ENCODE assay signal across 20 cellular contexts in the genomic region with DNA sequence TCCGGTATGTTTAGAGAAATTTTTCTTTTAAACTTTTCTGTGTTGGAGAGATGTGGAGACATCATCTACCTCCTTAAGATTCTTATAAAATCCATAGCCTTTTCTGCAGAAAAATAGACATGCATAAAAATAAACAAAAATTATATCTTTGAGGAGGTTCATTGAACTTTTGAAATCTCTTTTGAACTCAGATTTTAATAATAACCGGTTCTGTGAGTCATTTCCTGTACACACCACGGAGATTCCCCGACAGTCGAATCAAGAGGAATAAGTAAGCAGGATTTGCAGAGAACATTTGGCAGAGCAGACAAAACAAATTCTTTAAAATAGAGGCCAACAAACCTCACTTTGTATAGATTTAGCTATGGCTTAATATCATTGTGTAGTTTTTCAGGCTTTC.
DNase-seq lines count a peak whose midpoint lies in the region; ATAC-seq and TF ChIP-seq lines count a peak whose summit lies in the region.
"Had no signal": no experiment of that assay in that cellular context is flagged by ENCODE, and none has a peak within 500 bp of the region (broad histone marks: within the 10 kb centered on the region; RNA-seq: fewer than 3 reads in every experiment).

No MANE protein-coding gene starts in this region.

- H3K9me3 ChIP-seq in HCT116 (ENCODE audit: control insufficient read depth in 1 of 2, insufficient read depth in 1 of 2, low read depth in 1 of 2, low read length in 2 of 2) (no peaks in the 10 kb centered on the region), RWPE2 (ENCODE audit: severe bottlenecking) (no peaks in the 10 kb centered on the region), fibroblast of lung (ENCODE audit: control insufficient read depth, insufficient read depth, low read depth, low read length) (no peaks in the 10 kb centered on the region)
- H3K9me3 ChIP-seq: tibial nerve had no signal

- peak overlapping the region; percentile 61 for H2AFZ ChIP-seq in HCT116 (ENCODE audit: low read depth, low read length, poor library complexity, severe bottlenecking)
- H2AFZ ChIP-seq in fibroblast of lung (ENCODE audit: low read length), result no peak overlapping the region

- H3K27ac ChIP-seq in HCT116 (ENCODE audit: low read depth, low read length) (no peak overlapping the region), RWPE2 (ENCODE audit: poor library complexity, severe bottlenecking) (peak overlapping the region; percentile 48), fibroblast of lung (ENCODE audit: insufficient read depth, low read length) (no peak overlapping the region)
- H3K27ac ChIP-seq: cardiac muscle cell, tibial nerve had no signal

- H3K27ac Mint-ChIP-seq in activated naive CD4-positive, alpha-beta T cell treated with anti-CD3 and anti-CD28 coated beads for 36 hours, result no peak overlapping the region
- H3K27ac Mint-ChIP-seq: activated CD4-positive, alpha-beta T cell treated with anti-CD3 and anti-CD28 coated beads, Interleukin-2, amount 10 ng/mL, durations not matched to agents 24 days and 14 days; activated T-helper 17 cell treated with anti-CD3 and anti-CD28 coated beads, Interleukin-2, amount 50 U/mL, for 72 hours; stimulated activated naive B cell treated with anti-CD40 and anti-IgM and Interleukin-4, amounts not matched to agents 10 μg/mL and 1 μg/mL and 100 μg/mL, for 72 hours had no signal

- no peak for ATAC-seq in HCT116
- peak; percentile 58; the same call in 2 of the 3 replicates for ATAC-seq in RWPE2 (ENCODE audit: low read depth)
- ATAC-seq in HG02642 (IDR thresholded peaks at IDR 0.05; ENCODE audit: poor library complexity, unreplicated experiment), result no peak
- ATAC-seq: activated T-helper 17 cell treated with anti-CD3 and anti-CD28 coated beads, Interleukin-2, amount 50 U/mL, for 72 hours; left lobe of liver; Right ventricle myocardium inferior; stimulated activated naive B cell treated with anti-CD40 and anti-IgM and Interleukin-4, amounts not matched to agents 10 μg/mL and 1 μg/mL and 100 μg/mL, for 72 hours had no signal

- H3K4me1 ChIP-seq in HCT116 (ENCODE audit: control insufficient read depth in 1 of 2, insufficient read depth in 2 of 2, low read length in 2 of 2) (peaks cover 0 to 19% of the 10 kb centered on the region in 2 experiments; a peak in 2 of 4 replicates), RWPE2 (ENCODE audit: insufficient read depth, poor library complexity, severe bottlenecking) (peaks cover 5% of the 10 kb centered on the region), fibroblast of lung (ENCODE audit: control insufficient read depth, extremely low read depth, insufficient read depth, low read length) (no peaks in the 10 kb centered on the region)
- H3K4me1 ChIP-seq: tibial nerve had no signal

- TF ChIP-seq POLR2A in HCT116 (IDR thresholded peaks at IDR 0.05; ENCODE audit: borderline replicate concordance, extremely low read depth, insufficient read depth, insufficient read length), result no peak

- no TSS peak for BruUV-seq in HCT116 (replicated peaks; lab: Mats Ljungman, UMichigan)

- POLR2A ChIA-PET in HCT116 (lab: Charles Lee), result no interaction called here

- H3K4me3 Mint-ChIP-seq in activated naive CD4-positive, alpha-beta T cell treated with anti-CD3 and anti-CD28 coated beads for 36 hours, result no peak overlapping the region
- H3K4me3 Mint-ChIP-seq: activated CD4-positive, alpha-beta T cell treated with anti-CD3 and anti-CD28 coated beads, Interleukin-2, amount 10 ng/mL, durations not matched to agents 24 days and 14 days; activated T-helper 17 cell treated with anti-CD3 and anti-CD28 coated beads, Interleukin-2, amount 50 U/mL, for 72 hours; stimulated activated naive B cell treated with anti-CD40 and anti-IgM and Interleukin-4, amounts not matched to agents 10 μg/mL and 1 μg/mL and 100 μg/mL, for 72 hours had no signal

- H4K20me1 ChIP-seq in HCT116 (ENCODE audit: insufficient read depth) (no peaks in the 10 kb centered on the region), fibroblast of lung (ENCODE audit: control insufficient read depth, extremely low read depth, insufficient read depth, low read length) (no peaks in the 10 kb centered on the region)

- H3K9ac ChIP-seq in HCT116 (ENCODE audit: low read length) (no peak overlapping the region), fibroblast of lung (ENCODE audit: insufficient read depth, low read length) (no peak overlapping the region)

- no peaks in the 10 kb centered on the region for H3K9me2 ChIP-seq in HCT116 (ENCODE audit: insufficient read depth)

- H3K9me3 Mint-ChIP-seq in activated naive CD4-positive, alpha-beta T cell treated with anti-CD3 and anti-CD28 coated beads for 36 hours, result no peaks in the 10 kb centered on the region
- H3K9me3 Mint-ChIP-seq: activated T-helper 17 cell treated with anti-CD3 and anti-CD28 coated beads, Interleukin-2, amount 50 U/mL, for 72 hours had no signal

- intact Hi-C loops in HCT116 (cut with micrococcal nuclease), result no loop called here
- intact Hi-C loops in activated naive CD4-positive, alpha-beta T cell treated with anti-CD3 and anti-CD28 coated beads for 36 hours (cut with micrococcal nuclease), result no loop called here

- no peaks in the 10 kb centered on the region for H3K27me3 Mint-ChIP-seq in activated naive CD4-positive, alpha-beta T cell treated with anti-CD3 and anti-CD28 coated beads for 36 hours (ENCODE audit: low read depth)
- H3K27me3 Mint-ChIP-seq: activated CD4-positive, alpha-beta T cell treated with anti-CD3 and anti-CD28 coated beads, Interleukin-2, amount 10 ng/mL, durations not matched to agents 24 days and 14 days; activated T-helper 17 cell treated with anti-CD3 and anti-CD28 coated beads, Interleukin-2, amount 50 U/mL, for 72 hours; stimulated activated naive B cell treated with anti-CD40 and anti-IgM and Interleukin-4, amounts not matched to agents 10 μg/mL and 1 μg/mL and 100 μg/mL, for 72 hours had no signal

- TF ChIP-seq CTCF in HCT116 (IDR thresholded peaks at IDR 0.05 in 2 of 3, conservative IDR thresholded peaks at IDR 0.05 in 1 of 3; ENCODE audit: borderline replicate concordance in 1 of 3, insufficient read depth in 1 of 3, low read depth in 2 of 3, low read length in 2 of 3) (no peak), RWPE2 (IDR thresholded peaks at IDR 0.05; ENCODE audit: poor library complexity, severe bottlenecking) (no peak), fibroblast of lung (conservative IDR thresholded peaks at IDR 0.05 in 1 of 2, IDR thresholded peaks at IDR 0.05 in 1 of 2; ENCODE audit: low read depth in 1 of 2, low read length in 2 of 2) (no peak)

- no peaks in the 10 kb centered on the region for H3K4me1 Mint-ChIP-seq in activated naive CD4-positive, alpha-beta T cell treated with anti-CD3 and anti-CD28 coated beads for 36 hours (ENCODE audit: low read depth)
- H3K4me1 Mint-ChIP-seq: activated CD4-positive, alpha-beta T cell treated with anti-CD3 and anti-CD28 coated beads, Interleukin-2, amount 10 ng/mL, durations not matched to agents 24 days and 14 days; activated T-helper 17 cell treated with anti-CD3 and anti-CD28 coated beads, Interleukin-2, amount 50 U/mL, for 72 hours; stimulated activated naive B cell treated with anti-CD40 and anti-IgM and Interleukin-4, amounts not matched to agents 10 μg/mL and 1 μg/mL and 100 μg/mL, for 72 hours had no signal

- peak overlapping the region; percentile 63 for H3K4me2 ChIP-seq in HCT116 (ENCODE audit: low read length)
- H3K4me2 ChIP-seq in fibroblast of lung (ENCODE audit: extremely low read depth, insufficient read depth, low read length), result no peak overlapping the region

- H3K4me3 ChIP-seq in HCT116 (replicated peaks in 1 of 2; ENCODE audit: low read depth in 1 of 2, low read length in 2 of 2) (peak overlapping the region in 1 of 2 experiments; percentile 32; a peak in 2 of 4 replicates), RWPE2 (ENCODE audit: severe bottlenecking) (no peak overlapping the region), fibroblast of lung (replicated peaks in 1 of 4; ENCODE audit: control extremely low read depth in 1 of 4, insufficient read depth in 1 of 4, low read depth in 3 of 4, low read length in 4 of 4) (no peak overlapping the region)
- H3K4me3 ChIP-seq: cardiac muscle cell, tibial nerve had no signal

- no peaks in the 10 kb centered on the region for H3K36me3 Mint-ChIP-seq in activated naive CD4-positive, alpha-beta T cell treated with anti-CD3 and anti-CD28 coated beads for 36 hours (ENCODE audit: low read depth)
- H3K36me3 Mint-ChIP-seq: stimulated activated naive B cell treated with anti-CD40 and anti-IgM and Interleukin-4, amounts not matched to agents 10 μg/mL and 1 μg/mL and 100 μg/mL, for 72 hours had no signal

- CTCF ChIA-PET in HCT116 (lab: Charles Lee), result no interaction called here
- CTCF ChIA-PET in activated naive CD4-positive, alpha-beta T cell treated with anti-CD3 and anti-CD28 coated beads for 36 hours (lab: Charles Lee), result no interaction called here

- H3K36me3 ChIP-seq in HCT116 (ENCODE audit: control insufficient read depth in 1 of 2, insufficient read depth in 2 of 2, low read length in 2 of 2) (no peaks in the 10 kb centered on the region), RWPE2 (ENCODE audit: low read depth) (no peaks in the 10 kb centered on the region), fibroblast of lung (ENCODE audit: control insufficient read depth, insufficient read depth, low read length) (no peaks in the 10 kb centered on the region)
- H3K36me3 ChIP-seq: cardiac muscle cell, tibial nerve had no signal

- no peaks in the 10 kb centered on the region for H3K27me3 ChIP-seq in HCT116 (ENCODE audit: insufficient read depth, low read length)
- no peaks in the 10 kb centered on the region for H3K27me3 ChIP-seq in RWPE2 (ENCODE audit: insufficient read depth, poor library complexity, severe bottlenecking)
- H3K27me3 ChIP-seq in fibroblast of lung (ENCODE audit: control insufficient read depth, insufficient read depth, low read length), result no peaks in the 10 kb centered on the region
- H3K27me3 ChIP-seq: cardiac muscle cell, tibial nerve had no signal

- RAD21 ChIA-PET in HCT116 (lab: Charles Lee; ENCODE audit: low non-redundant PET in 1 of 2, low total read pairs in 2 of 2, uncharacterized antibody in 2 of 2, unreplicated experiment in 2 of 2), result no interaction called here

- H3K79me2 ChIP-seq in HCT116 (ENCODE audit: insufficient read depth, low read length) (no peaks in the 10 kb centered on the region), fibroblast of lung (ENCODE audit: control insufficient read depth, insufficient read depth, low read length) (no peaks in the 10 kb centered on the region)

- DNase-seq in HCT116 (ENCODE audit: low read depth, low spot score) (peak; percentile 6), RWPE2 (ENCODE audit: low spot score) (no peak), fibroblast of lung (ENCODE audit: low read depth in 2 of 2) (peak; percentile 37 to 51), renal cortical epithelial cell (ENCODE audit: low read depth) (peak; percentile 3), dedifferentiated amniotic fluid mesenchymal stem cell (ENCODE audit: extremely low spot score) (no peak), activated gamma-delta T cell (lab: John Stamatoyannopoulos, UW) (no peak)
- DNase-seq in activated naive CD4-positive, alpha-beta T cell treated with anti-CD3 and anti-CD28 coated beads for 36 hours, result no peak
- DNase-seq: activated CD4-positive, alpha-beta T cell treated with anti-CD3 and anti-CD28 coated beads, Interleukin-2, amount 10 ng/mL, durations not matched to agents 24 days and 14 days; GOT3; Kasumi-1; NCI-H446 treated with DMSO at 0.1 percent for 48 hours; posterior cingulate gyrus; stimulated activated CD4-positive, alpha-beta T cell treated with anti-CD3 and anti-CD28 coated beads, Interleukin-1b, Interleukin-23, amount 100 ng/mL, for 48 hours; stimulated activated naive B cell treated with anti-CD40 and anti-IgM and Interleukin-4, amounts not matched to agents 10 μg/mL and 1 μg/mL and 100 μg/mL, for 72 hours had no signal

- no peak for TF ChIP-seq RAD21 in HCT116 (IDR thresholded peaks at IDR 0.05; ENCODE audit: low read depth)

Comparison
In these comparisons a context has a peak if more than half of its experiments do, and no peak if none do; other contexts are left out.
1. DNase-seq: peak in HCT116 (single experiment), fibroblast of lung (2 of 2) and renal cortical epithelial cell (single experiment); none in RWPE2 (single experiment), dedifferentiated amniotic fluid mesenchymal stem cell (single experiment), activated gamma-delta T cell (single experiment) and activated naive CD4-positive, alpha-beta T cell treated with anti-CD3 and anti-CD28 coated beads for 36 hours (single experiment).